1 cellular context compared by ENCODE assay signal in genomic region chr2:27409321-27410073, GRCh38.
TF ChIP-seq lines count a peak whose summit lies in the region.

PPM1G (minus strand) TSS chr2:27409591; CDS start chr2:27409422, 169 bp downstream.

TF ChIP-seq in WTC11, 78 proteins besides CTCF, POLR2A, EP300 and RAD21 (continued from another document):
- TF ChIP-seq, protein P1, sequence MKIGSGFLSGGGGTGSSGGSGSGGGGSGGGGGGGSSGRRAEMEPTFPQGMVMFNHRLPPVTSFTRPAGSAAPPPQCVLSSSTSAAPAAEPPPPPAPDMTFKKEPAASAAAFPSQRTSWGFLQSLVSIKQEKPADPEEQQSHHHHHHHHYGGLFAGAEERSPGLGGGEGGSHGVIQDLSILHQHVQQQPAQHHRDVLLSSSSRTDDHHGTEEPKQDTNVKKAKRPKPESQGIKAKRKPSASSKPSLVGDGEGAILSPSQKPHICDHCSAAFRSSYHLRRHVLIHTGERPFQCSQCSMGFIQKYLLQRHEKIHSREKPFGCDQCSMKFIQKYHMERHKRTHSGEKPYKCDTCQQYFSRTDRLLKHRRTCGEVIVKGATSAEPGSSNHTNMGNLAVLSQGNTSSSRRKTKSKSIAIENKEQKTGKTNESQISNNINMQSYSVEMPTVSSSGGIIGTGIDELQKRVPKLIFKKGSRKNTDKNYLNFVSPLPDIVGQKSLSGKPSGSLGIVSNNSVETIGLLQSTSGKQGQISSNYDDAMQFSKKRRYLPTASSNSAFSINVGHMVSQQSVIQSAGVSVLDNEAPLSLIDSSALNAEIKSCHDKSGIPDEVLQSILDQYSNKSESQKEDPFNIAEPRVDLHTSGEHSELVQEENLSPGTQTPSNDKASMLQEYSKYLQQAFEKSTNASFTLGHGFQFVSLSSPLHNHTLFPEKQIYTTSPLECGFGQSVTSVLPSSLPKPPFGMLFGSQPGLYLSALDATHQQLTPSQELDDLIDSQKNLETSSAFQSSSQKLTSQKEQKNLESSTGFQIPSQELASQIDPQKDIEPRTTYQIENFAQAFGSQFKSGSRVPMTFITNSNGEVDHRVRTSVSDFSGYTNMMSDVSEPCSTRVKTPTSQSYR (CRISPR knock-in tag; IDR thresholded peaks at IDR 0.05) = peak; percentile 49; the same call in 1 of the 2 replicates
- TF ChIP-seq, protein P2, sequence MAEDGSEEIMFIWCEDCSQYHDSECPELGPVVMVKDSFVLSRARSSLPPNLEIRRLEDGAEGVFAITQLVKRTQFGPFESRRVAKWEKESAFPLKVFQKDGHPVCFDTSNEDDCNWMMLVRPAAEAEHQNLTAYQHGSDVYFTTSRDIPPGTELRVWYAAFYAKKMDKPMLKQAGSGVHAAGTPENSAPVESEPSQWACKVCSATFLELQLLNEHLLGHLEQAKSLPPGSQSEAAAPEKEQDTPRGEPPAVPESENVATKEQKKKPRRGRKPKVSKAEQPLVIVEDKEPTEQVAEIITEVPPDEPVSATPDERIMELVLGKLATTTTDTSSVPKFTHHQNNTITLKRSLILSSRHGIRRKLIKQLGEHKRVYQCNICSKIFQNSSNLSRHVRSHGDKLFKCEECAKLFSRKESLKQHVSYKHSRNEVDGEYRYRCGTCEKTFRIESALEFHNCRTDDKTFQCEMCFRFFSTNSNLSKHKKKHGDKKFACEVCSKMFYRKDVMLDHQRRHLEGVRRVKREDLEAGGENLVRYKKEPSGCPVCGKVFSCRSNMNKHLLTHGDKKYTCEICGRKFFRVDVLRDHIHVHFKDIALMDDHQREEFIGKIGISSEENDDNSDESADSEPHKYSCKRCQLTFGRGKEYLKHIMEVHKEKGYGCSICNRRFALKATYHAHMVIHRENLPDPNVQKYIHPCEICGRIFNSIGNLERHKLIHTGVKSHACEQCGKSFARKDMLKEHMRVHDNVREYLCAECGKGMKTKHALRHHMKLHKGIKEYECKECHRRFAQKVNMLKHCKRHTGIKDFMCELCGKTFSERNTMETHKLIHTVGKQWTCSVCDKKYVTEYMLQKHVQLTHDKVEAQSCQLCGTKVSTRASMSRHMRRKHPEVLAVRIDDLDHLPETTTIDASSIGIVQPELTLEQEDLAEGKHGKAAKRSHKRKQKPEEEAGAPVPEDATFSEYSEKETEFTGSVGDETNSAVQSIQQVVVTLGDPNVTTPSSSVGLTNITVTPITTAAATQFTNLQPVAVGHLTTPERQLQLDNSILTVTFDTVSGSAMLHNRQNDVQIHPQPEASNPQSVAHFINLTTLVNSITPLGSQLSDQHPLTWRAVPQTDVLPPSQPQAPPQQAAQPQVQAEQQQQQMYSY (CRISPR knock-in tag; IDR thresholded peaks at IDR 0.05) = peak; percentile 42; the same call in 1 of the 2 replicates
- TF ChIP-seq ZNF263 (CRISPR knock-in tag; IDR thresholded peaks at IDR 0.05; ENCODE audit: low read depth) (no peak), E2F5 (CRISPR knock-in tag; IDR thresholded peaks at IDR 0.05) (peak; percentile 95), CREM (CRISPR knock-in tag; IDR thresholded peaks at IDR 0.05) (peak; percentile 76), SP1 (CRISPR knock-in tag; conservative IDR thresholded peaks at IDR 0.05) (peak; percentile 98), ZNF219 (CRISPR knock-in tag; IDR thresholded peaks at IDR 0.05; ENCODE audit: borderline replicate concordance) (no peak), MYBL2 (CRISPR knock-in tag; IDR thresholded peaks at IDR 0.05) (peak; percentile 91; the same call in 1 of the 2 replicates), E2F1 (CRISPR knock-in tag; IDR thresholded peaks at IDR 0.05) (no peak), FOXP4 (CRISPR knock-in tag; IDR thresholded peaks at IDR 0.05) (no peak; the same call in 1 of the 2 replicates)
TF ChIP-seq in WTC11: peak in this region for 30.
